17 cellular contexts compared by ENCODE assay signal in genomic region chr2:219112070-219112421, GRCh38. TPM values are rescaled to one million over a fixed set of nuclear protein-coding genes. Genes with fewer than 3 reads are reported as not detected.
"Had no signal": no experiment of that assay in that cellular context is flagged by ENCODE, and none has a peak within 500 bp of the region (broad histone marks: within the 10 kb centered on the region; RNA-seq: fewer than 3 reads in every experiment).

No MANE protein-coding gene starts in this region.

- H3K4me3 Mint-ChIP-seq: endodermal cell; naive thymus-derived CD8-positive, alpha-beta T cell had no signal

- ATAC-seq: foreskin keratinocyte; naive thymus-derived CD8-positive, alpha-beta T cell had no signal

- DNase-seq: effector CD4-positive, alpha-beta T cell; endodermal cell; erythroblast; foreskin keratinocyte; kidney; mammary epithelial cell; naive thymus-derived CD8-positive, alpha-beta T cell; sigmoid colon; stimulated activated CD4-positive, alpha-beta T cell treated with anti-CD3 and anti-CD28 coated beads, Interleukin-12 subunit alpha, Interleukin-12 subunit beta, amount 100 ng/mL, for 4 hours; stimulated activated naive CD4-positive, alpha-beta T cell; upper lobe of left lung; uterus had no signal

- H3K36me3 ChIP-seq: neutrophil, sigmoid colon, upper lobe of left lung, uterus had no signal

- H3K4me1 ChIP-seq: sigmoid colon, uterus had no signal

- H3K9me3 ChIP-seq: neutrophil, sigmoid colon, upper lobe of left lung, uterus had no signal

- H3K27me3 Mint-ChIP-seq: naive thymus-derived CD8-positive, alpha-beta T cell had no signal

- H3K4me3 ChIP-seq: coronary artery, sigmoid colon, skin epidermis, upper lobe of left lung, uterus had no signal

- FAIRE-seq: endothelial cell of umbilical vein, kidney had no signal

- H3K27me3 ChIP-seq: foreskin keratinocyte, neutrophil, sigmoid colon, upper lobe of left lung, uterus had no signal

- H3K9me3 Mint-ChIP-seq: endodermal cell; naive thymus-derived CD8-positive, alpha-beta T cell had no signal

- H3K27ac ChIP-seq: coronary artery, foreskin keratinocyte, neutrophil, sigmoid colon, skin epidermis, upper lobe of left lung, uterus had no signal

- H3K27ac Mint-ChIP-seq: endodermal cell had no signal

RNA-seq across cellular contexts. Expression of gene IHH, which starts 51.3 kb away (rescaled TPM):
- total RNA-seq: endothelial cell of umbilical vein; foreskin keratinocyte; naive thymus-derived CD8-positive, alpha-beta T cell; sigmoid colon had no signal
- polyA plus RNA-seq: naive thymus-derived CD8-positive, alpha-beta T cell; neural cell had no signal

RNA-seq across cellular contexts. Expression of gene SLC23A3, which starts 57.8 kb away (rescaled TPM):
- polyA plus RNA-seq: naive thymus-derived CD8-positive, alpha-beta T cell had no signal
